In genomic region chr1:64744492-64745180, GRCh38 we compare ENCODE assay signal across 8 cellular contexts. TPM values are rescaled to one million over a fixed set of nuclear protein-coding genes. Genes with fewer than 3 reads are reported as not detected.
A peak's percentile ranks its signal among the peaks of the same experiment; 100 is the strongest.
DNase-seq lines count a peak whose midpoint lies in the region; ATAC-seq lines count a peak whose summit lies in the region.

Gene RAVER2 (plus strand): TSS chr1:64745075. CDS start chr1:64745173, 98 bp downstream.

- H3K36me3 ChIP-seq in BLaER1, result no peaks in the 10 kb centered on the region

- no peaks in the 10 kb centered on the region for H3K27me3 Mint-ChIP-seq in T-cell

- no peaks in the 10 kb centered on the region for H3K27me3 ChIP-seq in BLaER1
- H3K27me3 ChIP-seq in right cardiac atrium (ENCODE audit: control insufficient read depth, insufficient read depth), result no peaks in the 10 kb centered on the region

- H3K27ac ChIP-seq in BLaER1, result peak within 1 kb of the TSS; percentile 79
- H3K27ac ChIP-seq in angular gyrus (ENCODE audit: low read depth, low read length), result peak within 1 kb of the TSS; percentile 30
- peak within 1 kb of the TSS; percentile 66 for H3K27ac ChIP-seq in right cardiac atrium (ENCODE audit: low read length)

- H3K9me3 Mint-ChIP-seq in T-cell, result no peaks in the 10 kb centered on the region

- POLR2A ChIA-PET in T-cell (lab: Charles Lee), result no interaction called here

- H3K4me3 Mint-ChIP-seq in T-cell, result peak within 1 kb of the TSS; percentile 83 to 88 (median 86)

- ATAC-seq in GM19452 (IDR thresholded peaks at IDR 0.05; ENCODE audit: unreplicated experiment) (peak; percentile 40), T-cell (replicated peaks in 1 of 4) (peak; percentile 83 to 87 (median 84)), right cardiac atrium (peak; percentile 92 to 93)

- under 1% methylated on average over 76 of the region's 76 CpGs for WGBS in right cardiac atrium

- intact Hi-C loops in right cardiac atrium (cut with DNase I), result loop anchor here in 1 of 4 donors (10.0 kb wide), 2 partner anchors 80 to 220 kb away; partner anchors contain the start of gene JAK1

- H3K4me1 Mint-ChIP-seq in T-cell, result peaks cover 19 to 23% (median 21%) of the 10 kb centered on the region in 3 donors

- CTCF ChIA-PET in T-cell (lab: Charles Lee), result interaction anchor here (0.6 kb wide), 2 partner anchors 71 to 79 kb away, joined by 3 read pairs; no protein-coding TSS in a partner anchor

- no peaks in the 10 kb centered on the region for H3K36me3 Mint-ChIP-seq in T-cell

- peak within 1 kb of the TSS; percentile 82 to 89 for H3K27ac Mint-ChIP-seq in T-cell

- H3K9me3 ChIP-seq in BLaER1, result no peaks in the 10 kb centered on the region
- H3K9me3 ChIP-seq in right cardiac atrium (ENCODE audit: control insufficient read depth, low read length), result no peaks in the 10 kb centered on the region

- H3K4me1 ChIP-seq in BLaER1 (peaks cover 30% of the 10 kb centered on the region), right cardiac atrium (ENCODE audit: control insufficient read depth, insufficient read depth, low read length) (no peaks in the 10 kb centered on the region)

- H3K4me3 ChIP-seq in BLaER1 (peak within 1 kb of the TSS; percentile 94), right cardiac atrium (ENCODE audit: low read length) (peak within 1 kb of the TSS; percentile 90)

- H4K20me1 ChIP-seq in BLaER1, result peaks cover 6% of the 10 kb centered on the region; the same call in 1 of the 2 replicates

- DNase-seq in NAMALWA (ENCODE audit: low spot score) (peak; percentile 69), T-cell (peak; percentile 18 to 64 (median 42)), right cardiac atrium (peak; percentile 79 to 91 (median 91)), putamen (ENCODE audit: low spot score) (peak; percentile 39), superior temporal gyrus (ENCODE audit: extremely low spot score) (no peak)

- H3K9ac ChIP-seq in BLaER1, result peak within 1 kb of the TSS; percentile 87

- peak within 1 kb of the TSS; percentile 80 for H3K4me2 ChIP-seq in BLaER1

RNA-seq across cellular contexts. Expression of gene RAVER2, which starts in this region (rescaled TPM):
- 1 to 10 TPM in 4 of 5 donors, under 1 TPM in 1; 0.76 to 2.2 (median 1.4) TPM for total RNA-seq in T-cell
- total RNA-seq in right cardiac atrium, result 10 to 100 TPM; 17.6 to 28.5 (median 25.4) TPM
- polyA plus RNA-seq in right cardiac atrium, result 15.9 TPM

Comparison
In these comparisons a context has a peak if more than half of its experiments do, and no peak if none do; other contexts are left out.
1. RNA of gene RAVER2 (total RNA-seq): 17.6 to 28.5 TPM in right cardiac atrium; 0.76 to 2.2 TPM in T-cell; every median in the first group is over 4 times any median in the second.
2. ATAC-seq: peak in every context shown above with its lines; median percentile 92 in right cardiac atrium; 84 in T-cell; 40 in GM19452.
3. Peak in every context shown above with its lines, with median percentiles within 50 percentile points of each other: H3K27ac ChIP-seq.